19 cellular contexts compared by ENCODE assay signal in genomic region chr1:182169203-182169602, GRCh38.
DNase-seq lines count a peak whose midpoint lies in the region; ATAC-seq and TF ChIP-seq lines count a peak whose summit lies in the region.
"Had no signal": no experiment of that assay in that cellular context is flagged by ENCODE, and none has a peak within 500 bp of the region (broad histone marks: within the 10 kb centered on the region; RNA-seq: fewer than 3 reads in every experiment).

No MANE protein-coding gene starts in this region.

- H3K27me3 ChIP-seq in iPS-15b (ENCODE audit: control insufficient read depth, insufficient read depth, low read length) (no peaks in the 10 kb centered on the region), testis (no peaks in the 10 kb centered on the region), SJCRH30 (no peaks in the 10 kb centered on the region)

- ATAC-seq in GM18870 (IDR thresholded peaks at IDR 0.05; ENCODE audit: unreplicated experiment), result no peak
- ATAC-seq: activated T-cell treated with anti-CD3 and anti-CD28 coated beads, Interleukin-2, amount 50 U/mL, for 4 hours had no signal

- peaks cover 4% of the 10 kb centered on the region for H3K4me1 ChIP-seq in iPS-15b (ENCODE audit: control insufficient read depth, insufficient read depth, low read length)
- peaks cover under 1% of the 10 kb centered on the region for H3K4me1 ChIP-seq in testis
- peaks cover 2% of the 10 kb centered on the region; the same call in 1 of the 2 replicates for H3K4me1 ChIP-seq in SJCRH30
- H3K4me1 ChIP-seq: BE2C had no signal

- WGBS in testis, 2 donors, result 61 to 63% methylated on average over 9 of the region's 9 CpGs

- no peak for TF ChIP-seq CTCF in testis (IDR thresholded peaks at IDR 0.05)

- intact Hi-C loops in testis (cut with DNase I; ENCODE audit: low total_unique reads), result no loop called here

- H3K9me3 ChIP-seq in iPS-15b (ENCODE audit: control insufficient read depth, insufficient read depth, low read length) (no peaks in the 10 kb centered on the region), testis (no peaks in the 10 kb centered on the region), SJCRH30 (replicated peaks) (no peaks in the 10 kb centered on the region)
- H3K9me3 ChIP-seq: BE2C had no signal

- DNase-seq in NCI-H2107 treated with DMSO at 0.1 percent for 48 hours (lab: John Stamatoyannopoulos, UW; ENCODE audit: unreplicated experiment) (peak; percentile 19), NCI-H2107 (lab: John Stamatoyannopoulos, UW) (no peak), SKM-1 treated with dmso at 0.1 percent for 144 hours (lab: John Stamatoyannopoulos, UW; ENCODE audit: unreplicated experiment) (peak; percentile 67), testis (peak; percentile 57), SJCRH30 (no peak), NCI-H1436 (lab: John Stamatoyannopoulos, UW) (no peak)
- DNase-seq: activated B cell treated with CpG ODN at 0.5 μM for 24 hours; activated naive CD4-positive, alpha-beta T cell treated with anti-CD3 and anti-CD28 coated beads, Interleukin-2, amount 10 ng/mL, durations not matched to agents 7 days and 5 days; activated T-cell treated with anti-CD3 and anti-CD28 coated beads, Interleukin-2, amount 50 U/mL, for 4 hours; BE2C; glutamatergic neuron; H9; immature natural killer cell; NCI-H1930; stimulated activated CD4-positive, alpha-beta T cell treated with anti-CD3 and anti-CD28 coated beads, Interleukin-1b, Interleukin-23, amount 100 ng/mL, for 48 hours; T-helper 2 cell had no signal

- peak overlapping the region; percentile 32 for H3K9ac ChIP-seq in iPS-15b (ENCODE audit: low read depth, low read length)

- TF ChIP-seq POLR2A in testis (IDR thresholded peaks at IDR 0.05), result no peak

- H3K36me3 ChIP-seq in iPS-15b (ENCODE audit: control insufficient read depth, insufficient read depth, low read length) (no peaks in the 10 kb centered on the region), testis (ENCODE audit: low read depth, missing control alignments) (no peaks in the 10 kb centered on the region), SJCRH30 (no peaks in the 10 kb centered on the region)
- H3K36me3 ChIP-seq: BE2C had no signal

- H3K4me3 ChIP-seq in iPS-15b (ENCODE audit: low read depth, low read length) (no peak overlapping the region), testis (no peak overlapping the region), SJCRH30 (no peak overlapping the region)

- no peak overlapping the region for H3K27ac ChIP-seq in testis
- H3K27ac ChIP-seq in SJCRH30, result no peak overlapping the region
- H3K27ac ChIP-seq: 22Rv1 had no signal

Comparison
In these comparisons a context has a peak if more than half of its experiments do, and no peak if none do; other contexts are left out.
1. DNase-seq: peak in NCI-H2107 treated with DMSO at 0.1 percent for 48 hours (single experiment), SKM-1 treated with dmso at 0.1 percent for 144 hours (single experiment) and testis (single experiment); none in NCI-H2107 (single experiment), SJCRH30 (0 of 2) and NCI-H1436 (single experiment).